1 cellular context compared by ENCODE assay signal in the genomic region with DNA sequence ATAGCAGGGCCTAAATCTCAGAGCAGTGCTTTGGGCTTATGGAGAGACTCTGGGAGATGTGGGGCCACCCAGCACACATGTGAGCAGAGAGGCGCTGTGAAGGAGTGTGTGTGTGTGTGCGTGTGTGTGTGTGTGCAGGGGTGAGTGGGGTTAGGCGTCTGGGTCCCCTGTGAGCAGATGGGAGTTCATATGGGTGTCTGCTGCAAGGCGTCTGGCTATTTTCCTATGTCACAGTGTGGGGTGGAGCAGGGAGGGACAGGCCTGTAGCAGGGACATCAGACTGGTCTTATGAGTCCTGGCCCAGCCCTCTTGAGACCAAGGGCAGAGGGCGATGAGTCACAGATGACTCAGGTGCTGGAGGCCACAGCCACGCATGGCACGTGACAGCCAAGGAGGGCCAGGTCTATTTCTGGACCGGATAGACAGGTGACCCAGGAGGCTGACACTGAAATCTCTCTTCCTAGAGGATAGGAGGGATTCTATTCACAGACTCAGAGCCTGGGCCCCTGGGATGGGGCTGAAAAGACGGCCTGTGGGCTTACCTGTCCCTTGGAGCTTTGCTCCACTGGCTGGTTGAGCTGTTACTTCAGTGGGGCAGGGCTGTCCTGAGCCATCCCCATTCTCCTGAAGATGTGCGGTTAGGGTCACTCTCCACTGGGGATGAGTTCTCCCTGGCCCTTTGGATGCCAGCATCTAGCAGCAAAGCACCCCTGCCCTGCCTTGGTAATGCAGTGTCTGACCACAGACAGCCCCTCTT.
TF ChIP-seq lines count a peak whose summit lies in the region.

No MANE protein-coding gene starts in this region.

TF ChIP-seq in K562, 482 proteins besides CTCF, POLR2A, EP300 and RAD21 (continued from another document and continues in another):
- TF ChIP-seq, protein P1, sequence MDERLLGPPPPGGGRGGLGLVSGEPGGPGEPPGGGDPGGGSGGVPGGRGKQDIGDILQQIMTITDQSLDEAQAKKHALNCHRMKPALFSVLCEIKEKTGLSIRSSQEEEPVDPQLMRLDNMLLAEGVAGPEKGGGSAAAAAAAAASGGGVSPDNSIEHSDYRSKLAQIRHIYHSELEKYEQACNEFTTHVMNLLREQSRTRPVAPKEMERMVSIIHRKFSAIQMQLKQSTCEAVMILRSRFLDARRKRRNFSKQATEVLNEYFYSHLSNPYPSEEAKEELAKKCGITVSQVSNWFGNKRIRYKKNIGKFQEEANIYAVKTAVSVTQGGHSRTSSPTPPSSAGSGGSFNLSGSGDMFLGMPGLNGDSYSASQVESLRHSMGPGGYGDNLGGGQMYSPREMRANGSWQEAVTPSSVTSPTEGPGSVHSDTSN (CRISPR knock-in tag; IDR thresholded peaks at IDR 0.05; ENCODE audit: low read depth), result no peak
- TF ChIP-seq, protein P1 (tag; conservative IDR thresholded peaks at IDR 0.05; ENCODE audit: low read depth), result no peak
- TF ChIP-seq SMAD4 (CRISPR knock-in tag; conservative IDR thresholded peaks at IDR 0.05), result peak; percentile 89
- peak; percentile 37; the same call in 1 of the 2 replicates for TF ChIP-seq E2F1 (CRISPR knock-in tag; IDR thresholded peaks at IDR 0.05)
- TF ChIP-seq ZNF282 (CRISPR knock-in tag; IDR thresholded peaks at IDR 0.05), result no peak
- TF ChIP-seq ARID1B (IDR thresholded peaks at IDR 0.05), result peak; percentile 94
- TF ChIP-seq HBP1 (CRISPR knock-in tag; IDR thresholded peaks at IDR 0.05), result peak; percentile 89
- no peak for TF ChIP-seq CEBPB (tag; IDR thresholded peaks at IDR 0.05)
- TF ChIP-seq RCOR1 (IDR thresholded peaks at IDR 0.05; ENCODE audit: borderline replicate concordance in 1 of 2, low read depth in 2 of 2, low read length in 2 of 2), result peak in 1 of 2 experiments; percentile 86; a peak in 2 of 4 replicates
- TF ChIP-seq DIDO1 (tag; IDR thresholded peaks at IDR 0.05; ENCODE audit: low read depth), result peak; percentile 53; the same call in 1 of the 2 replicates
- TF ChIP-seq, protein P2, sequence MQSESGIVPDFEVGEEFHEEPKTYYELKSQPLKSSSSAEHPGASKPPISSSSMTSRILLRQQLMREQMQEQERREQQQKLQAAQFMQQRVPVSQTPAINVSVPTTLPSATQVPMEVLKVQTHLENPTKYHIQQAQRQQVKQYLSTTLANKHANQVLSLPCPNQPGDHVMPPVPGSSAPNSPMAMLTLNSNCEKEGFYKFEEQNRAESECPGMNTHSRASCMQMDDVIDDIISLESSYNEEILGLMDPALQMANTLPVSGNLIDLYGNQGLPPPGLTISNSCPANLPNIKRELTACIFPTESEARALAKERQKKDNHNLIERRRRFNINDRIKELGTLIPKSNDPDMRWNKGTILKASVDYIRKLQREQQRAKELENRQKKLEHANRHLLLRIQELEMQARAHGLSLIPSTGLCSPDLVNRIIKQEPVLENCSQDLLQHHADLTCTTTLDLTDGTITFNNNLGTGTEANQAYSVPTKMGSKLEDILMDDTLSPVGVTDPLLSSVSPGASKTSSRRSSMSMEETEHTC (IDR thresholded peaks at IDR 0.05), result peak; percentile 97
- no peak for TF ChIP-seq SLC30A9 (CRISPR knock-in tag; IDR thresholded peaks at IDR 0.05)
- TF ChIP-seq STAT5A (IDR thresholded peaks at IDR 0.05; ENCODE audit: borderline replicate concordance, low read length), result 0 out of 2 replicates have a peak, but pooled peaks have one; percentile 6
- TF ChIP-seq YBX1 (IDR thresholded peaks at IDR 0.05), result no peak
- peak; percentile 77 to 81 for TF ChIP-seq FOXK2 (conservative IDR thresholded peaks at IDR 0.05 in 1 of 2, IDR thresholded peaks at IDR 0.05 in 1 of 2; ENCODE audit: low read depth in 2 of 2)
- peak; percentile 48; the same call in 1 of the 2 replicates for TF ChIP-seq NCOA1 (IDR thresholded peaks at IDR 0.05; ENCODE audit: low read depth)
- TF ChIP-seq IFI16 (CRISPR knock-in tag; IDR thresholded peaks at IDR 0.05), result no peak
- TF ChIP-seq, protein P3, sequence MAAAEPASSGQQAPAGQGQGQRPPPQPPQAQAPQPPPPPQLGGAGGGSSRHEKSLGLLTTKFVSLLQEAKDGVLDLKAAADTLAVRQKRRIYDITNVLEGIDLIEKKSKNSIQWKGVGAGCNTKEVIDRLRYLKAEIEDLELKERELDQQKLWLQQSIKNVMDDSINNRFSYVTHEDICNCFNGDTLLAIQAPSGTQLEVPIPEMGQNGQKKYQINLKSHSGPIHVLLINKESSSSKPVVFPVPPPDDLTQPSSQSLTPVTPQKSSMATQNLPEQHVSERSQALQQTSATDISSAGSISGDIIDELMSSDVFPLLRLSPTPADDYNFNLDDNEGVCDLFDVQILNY (CRISPR knock-in tag; IDR thresholded peaks at IDR 0.05), result no peak
- TF ChIP-seq ZNF76 (CRISPR knock-in tag; IDR thresholded peaks at IDR 0.05; ENCODE audit: borderline replicate concordance), result 0 out of 2 replicates have a peak, but pooled peaks have one; percentile 28
- TF ChIP-seq USF2 (CRISPR knock-in tag; IDR thresholded peaks at IDR 0.05), result peak; percentile 90
- TF ChIP-seq ZNF707 (CRISPR knock-in tag; conservative IDR thresholded peaks at IDR 0.05), result 0 out of 2 replicates have a peak, but pooled peaks have one; percentile 8
- no peak for TF ChIP-seq E2F4 (CRISPR knock-in tag; IDR thresholded peaks at IDR 0.05; ENCODE audit: low read depth)
- TF ChIP-seq NR2C1 (IDR thresholded peaks at IDR 0.05), result peak; percentile 63; the same call in 1 of the 2 replicates
- peak; percentile 84 for TF ChIP-seq NR2C1 (tag; IDR thresholded peaks at IDR 0.05)
- TF ChIP-seq ZNF165 (CRISPR knock-in tag; IDR thresholded peaks at IDR 0.05; ENCODE audit: borderline replicate concordance), result no peak; the same call in 1 of the 2 replicates
- TF ChIP-seq, protein P4, sequence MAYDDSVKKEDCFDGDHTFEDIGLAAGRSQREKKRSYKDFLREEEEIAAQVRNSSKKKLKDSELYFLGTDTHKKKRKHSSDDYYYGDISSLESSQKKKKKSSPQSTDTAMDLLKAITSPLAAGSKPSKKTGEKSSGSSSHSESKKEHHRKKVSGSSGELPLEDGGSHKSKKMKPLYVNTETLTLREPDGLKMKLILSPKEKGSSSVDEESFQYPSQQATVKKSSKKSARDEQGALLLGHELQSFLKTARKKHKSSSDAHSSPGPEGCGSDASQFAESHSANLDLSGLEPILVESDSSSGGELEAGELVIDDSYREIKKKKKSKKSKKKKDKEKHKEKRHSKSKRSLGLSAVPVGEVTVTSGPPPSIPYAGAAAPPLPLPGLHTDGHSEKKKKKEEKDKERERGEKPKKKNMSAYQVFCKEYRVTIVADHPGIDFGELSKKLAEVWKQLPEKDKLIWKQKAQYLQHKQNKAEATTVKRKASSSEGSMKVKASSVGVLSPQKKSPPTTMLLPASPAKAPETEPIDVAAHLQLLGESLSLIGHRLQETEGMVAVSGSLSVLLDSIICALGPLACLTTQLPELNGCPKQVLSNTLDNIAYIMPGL (CRISPR knock-in tag; IDR thresholded peaks at IDR 0.05), result 0 out of 2 replicates have a peak, but pooled peaks have one; percentile 51
- no peak for TF ChIP-seq RBM15 (IDR thresholded peaks at IDR 0.05; ENCODE audit: insufficient read depth, low read length)
- TF ChIP-seq ZBTB1 (CRISPR knock-in tag; IDR thresholded peaks at IDR 0.05; ENCODE audit: borderline replicate concordance, low read depth), result no peak
- peak; percentile 22 for TF ChIP-seq DACH1 (IDR thresholded peaks at IDR 0.05; ENCODE audit: partially characterized antibody)
- TF ChIP-seq SAFB2 (IDR thresholded peaks at IDR 0.05; ENCODE audit: borderline replicate concordance, low read depth, low read length, severe bottlenecking), result no peak
- TF ChIP-seq HIVEP1 (CRISPR knock-in tag; IDR thresholded peaks at IDR 0.05), result no peak
- TF ChIP-seq SOX6 (IDR thresholded peaks at IDR 0.05), result peak; percentile 80
- no peak for TF ChIP-seq HOXB6 (CRISPR knock-in tag; IDR thresholded peaks at IDR 0.05; ENCODE audit: borderline replicate concordance)
- 0 out of 2 replicates have a peak, but pooled peaks have one; percentile 23 for TF ChIP-seq ZNF24 (IDR thresholded peaks at IDR 0.05)
- TF ChIP-seq, protein P5, sequence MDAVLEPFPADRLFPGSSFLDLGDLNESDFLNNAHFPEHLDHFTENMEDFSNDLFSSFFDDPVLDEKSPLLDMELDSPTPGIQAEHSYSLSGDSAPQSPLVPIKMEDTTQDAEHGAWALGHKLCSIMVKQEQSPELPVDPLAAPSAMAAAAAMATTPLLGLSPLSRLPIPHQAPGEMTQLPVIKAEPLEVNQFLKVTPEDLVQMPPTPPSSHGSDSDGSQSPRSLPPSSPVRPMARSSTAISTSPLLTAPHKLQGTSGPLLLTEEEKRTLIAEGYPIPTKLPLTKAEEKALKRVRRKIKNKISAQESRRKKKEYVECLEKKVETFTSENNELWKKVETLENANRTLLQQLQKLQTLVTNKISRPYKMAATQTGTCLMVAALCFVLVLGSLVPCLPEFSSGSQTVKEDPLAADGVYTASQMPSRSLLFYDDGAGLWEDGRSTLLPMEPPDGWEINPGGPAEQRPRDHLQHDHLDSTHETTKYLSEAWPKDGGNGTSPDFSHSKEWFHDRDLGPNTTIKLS (IDR thresholded peaks at IDR 0.05; ENCODE audit: borderline replicate concordance, low read depth), result no peak; the same call in 1 of the 2 replicates
- peak; percentile 100 for TF ChIP-seq ATF3 (IDR thresholded peaks at IDR 0.05)
- TF ChIP-seq ATF3 (CRISPR knock-in tag; conservative IDR thresholded peaks at IDR 0.05), result peak; percentile 98
- no peak for TF ChIP-seq HEY1 (CRISPR knock-in tag; IDR thresholded peaks at IDR 0.05; ENCODE audit: borderline replicate concordance)
- TF ChIP-seq CHD2 (IDR thresholded peaks at IDR 0.05; ENCODE audit: low read depth, low read length), result no peak
- no peak for TF ChIP-seq PRMT5 (CRISPR knock-in tag; IDR thresholded peaks at IDR 0.05)
- peak; percentile 79; the same call in 1 of the 2 replicates for TF ChIP-seq SMARCA5 (IDR thresholded peaks at IDR 0.05)
- TF ChIP-seq, protein P6, sequence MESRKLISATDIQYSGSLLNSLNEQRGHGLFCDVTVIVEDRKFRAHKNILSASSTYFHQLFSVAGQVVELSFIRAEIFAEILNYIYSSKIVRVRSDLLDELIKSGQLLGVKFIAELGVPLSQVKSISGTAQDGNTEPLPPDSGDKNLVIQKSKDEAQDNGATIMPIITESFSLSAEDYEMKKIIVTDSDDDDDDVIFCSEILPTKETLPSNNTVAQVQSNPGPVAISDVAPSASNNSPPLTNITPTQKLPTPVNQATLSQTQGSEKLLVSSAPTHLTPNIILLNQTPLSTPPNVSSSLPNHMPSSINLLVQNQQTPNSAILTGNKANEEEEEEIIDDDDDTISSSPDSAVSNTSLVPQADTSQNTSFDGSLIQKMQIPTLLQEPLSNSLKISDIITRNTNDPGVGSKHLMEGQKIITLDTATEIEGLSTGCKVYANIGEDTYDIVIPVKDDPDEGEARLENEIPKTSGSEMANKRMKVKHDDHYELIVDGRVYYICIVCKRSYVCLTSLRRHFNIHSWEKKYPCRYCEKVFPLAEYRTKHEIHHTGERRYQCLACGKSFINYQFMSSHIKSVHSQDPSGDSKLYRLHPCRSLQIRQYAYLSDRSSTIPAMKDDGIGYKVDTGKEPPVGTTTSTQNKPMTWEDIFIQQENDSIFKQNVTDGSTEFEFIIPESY (CRISPR knock-in tag; IDR thresholded peaks at IDR 0.05), result 0 out of 2 replicates have a peak, but pooled peaks have one; percentile 26
- no peak for TF ChIP-seq ZNF224 (CRISPR knock-in tag; IDR thresholded peaks at IDR 0.05)
- no peak for TF ChIP-seq MXI1 (IDR thresholded peaks at IDR 0.05; ENCODE audit: low read depth, low read length)
